ENCODE assay signal across 9 cellular contexts in the genomic region with DNA sequence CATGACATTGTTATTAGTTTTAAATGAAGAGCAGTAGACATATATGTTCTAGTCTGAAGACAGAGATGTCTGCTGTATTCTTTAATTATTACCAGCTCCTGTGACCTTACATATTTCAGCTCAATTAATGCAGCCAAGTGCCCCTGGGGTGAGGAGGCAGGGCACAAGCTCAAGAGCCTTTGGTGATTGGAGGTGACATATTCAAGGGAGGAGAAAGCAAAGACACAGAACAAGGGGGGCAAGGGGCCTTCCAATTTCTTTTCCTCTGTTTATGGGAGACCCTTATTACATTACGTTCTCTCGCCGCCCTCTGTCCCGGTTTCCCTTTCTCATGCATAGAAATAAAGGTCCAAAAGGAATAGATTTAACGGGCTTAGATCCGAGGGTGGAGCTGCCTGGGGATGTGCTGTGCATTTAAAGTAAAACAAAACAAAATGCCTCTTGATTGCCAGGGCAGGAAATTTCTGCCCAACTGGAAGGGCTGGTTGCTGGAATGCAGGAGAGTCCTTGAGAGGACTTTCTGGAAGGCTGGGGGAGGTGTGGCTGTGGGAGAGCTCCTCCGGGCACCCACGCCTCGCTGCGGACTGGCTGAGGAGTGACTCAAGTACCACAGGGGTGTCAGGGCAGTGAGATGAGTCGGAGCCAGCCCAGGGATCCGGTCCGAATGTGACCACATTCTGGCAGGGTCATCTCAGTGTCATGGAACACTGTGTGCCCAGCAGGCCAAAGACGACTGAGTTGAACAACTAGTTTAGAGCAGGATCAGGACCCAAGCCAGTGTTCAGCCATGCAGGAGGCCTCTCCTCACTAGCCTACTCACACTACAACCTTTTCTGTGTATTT. TPM values are rescaled to one million over a fixed set of nuclear protein-coding genes. Genes with fewer than 3 reads are reported as not detected.
A peak's percentile ranks its signal among the peaks of the same experiment; 100 is the strongest.
DNase-seq lines count a peak whose midpoint lies in the region; ATAC-seq and TF ChIP-seq lines count a peak whose summit lies in the region.
"Had no signal": no experiment of that assay in that cellular context is flagged by ENCODE, and none has a peak within 500 bp of the region (broad histone marks: within the 10 kb centered on the region; RNA-seq: fewer than 3 reads in every experiment).

No MANE protein-coding gene starts in this region.

- H3K27me3 ChIP-seq in mesenchymal stem cell (ENCODE audit: control insufficient read depth in 1 of 2, insufficient read depth in 1 of 2, low read length in 2 of 2), result no peaks in the 10 kb centered on the region
- H3K27me3 ChIP-seq: BLaER1 treated with 17β-estradiol and CSF1 and Interleukin-3, amounts not matched to agents 10 nM and 100 nM had no signal

- no peaks in the 10 kb centered on the region for H3K79me1 ChIP-seq in mesenchymal stem cell (replicated peaks; ENCODE audit: low read length, poor library complexity, severe bottlenecking)

- H3K9ac ChIP-seq in mesenchymal stem cell (ENCODE audit: low read length), result peak overlapping the region; percentile 46
- H3K9ac ChIP-seq: BLaER1 treated with 17β-estradiol and CSF1 and Interleukin-3, amounts not matched to agents 10 nM and 100 nM had no signal

- DNase-seq in Right ventricle myocardium inferior (ENCODE audit: missing footprints), result peak; percentile 71
- no peak for DNase-seq in cardiac septum (ENCODE audit: low spot score)
- DNase-seq in choroid plexus epithelial cell (ENCODE audit: low read depth), result peak; percentile 80
- peak; percentile 83 for DNase-seq in mesenchymal stem cell
- no peak for DNase-seq in natural killer cell treated with Interleukin-12 subunit alpha and Interleukin-12 subunit beta and Interleukin-15 and Interleukin-18, amount 100 ng/mL, for 72 hours (ENCODE audit: low spot score)
- no peak for DNase-seq in NCI-H1105 (lab: John Stamatoyannopoulos, UW)
- DNase-seq in T-cell, result no peak

- H3K4me3 ChIP-seq in choroid plexus epithelial cell (ENCODE audit: low read depth, low read length) (no peak overlapping the region), mesenchymal stem cell (ENCODE audit: insufficient read depth in 1 of 2, low read depth in 1 of 2, low read length in 2 of 2) (peak overlapping the region in 1 of 2 experiments; percentile 19)
- H3K4me3 ChIP-seq: BLaER1 treated with 17β-estradiol and CSF1 and Interleukin-3, amounts not matched to agents 10 nM and 100 nM had no signal

- H3K4me1 Mint-ChIP-seq in natural killer cell treated with Interleukin-12 subunit alpha and Interleukin-12 subunit beta and Interleukin-15 and Interleukin-18, amount 100 ng/mL, for 72 hours (ENCODE audit: low read depth in 2 of 2), result no peaks in the 10 kb centered on the region
- H3K4me1 Mint-ChIP-seq in T-cell, result peaks cover 0 to 5% (median 3%) of the 10 kb centered on the region in 3 donors

- no peak overlapping the region for H3K27ac Mint-ChIP-seq in natural killer cell treated with Interleukin-12 subunit alpha and Interleukin-12 subunit beta and Interleukin-15 and Interleukin-18, amount 100 ng/mL, for 72 hours
- no peak overlapping the region for H3K27ac Mint-ChIP-seq in T-cell

- POLR2A ChIA-PET in T-cell (lab: Charles Lee), result interaction anchor here in 1 of 2 donors (0.5 kb wide), 1 partner anchor 33 kb away, joined by 4 read pairs; no protein-coding TSS in a partner anchor

- no peak overlapping the region for H3K23ac ChIP-seq in mesenchymal stem cell (ENCODE audit: low read length in 2 of 2)

- H4K8ac ChIP-seq in mesenchymal stem cell (ENCODE audit: low read length), result peak overlapping the region; percentile 28

- H3K4ac ChIP-seq in mesenchymal stem cell (ENCODE audit: low read depth in 1 of 2, low read length in 2 of 2), result peak overlapping the region in 1 of 2 experiments; percentile 50

- no peaks in the 10 kb centered on the region for H3K9me3 Mint-ChIP-seq in natural killer cell treated with Interleukin-12 subunit alpha and Interleukin-12 subunit beta and Interleukin-15 and Interleukin-18, amount 100 ng/mL, for 72 hours
- H3K9me3 Mint-ChIP-seq in T-cell, result no peaks in the 10 kb centered on the region

- CTCF ChIA-PET in T-cell (lab: Charles Lee), result interaction anchor here in 1 of 2 donors (0.6 kb wide), 1 partner anchor 9 kb away, joined by 3 read pairs; no protein-coding TSS in a partner anchor

- peak overlapping the region in 1 of 2 experiments; percentile 92 for H2BK12ac ChIP-seq in mesenchymal stem cell (ENCODE audit: low read length in 2 of 2)

- 40% methylated on average over 14 of the region's 14 CpGs for WGBS in mesenchymal stem cell

- no peak overlapping the region for H3K14ac ChIP-seq in mesenchymal stem cell (ENCODE audit: low read length in 2 of 2)

- peak overlapping the region; percentile 78 for H3K27ac ChIP-seq in mesenchymal stem cell (ENCODE audit: low read length, poor library complexity, severe bottlenecking)
- H3K27ac ChIP-seq: BLaER1 treated with 17β-estradiol and CSF1 and Interleukin-3, amounts not matched to agents 10 nM and 100 nM had no signal

- ATAC-seq in Right ventricle myocardium inferior (no peak), T-cell (replicated peaks in 1 of 4) (no peak), HG02763 (IDR thresholded peaks at IDR 0.05; ENCODE audit: unreplicated experiment) (no peak)
- no peak for ATAC-seq in natural killer cell treated with Interleukin-12 subunit alpha and Interleukin-12 subunit beta and Interleukin-15 and Interleukin-18, amount 100 ng/mL, for 72 hours

- peak overlapping the region; percentile 58 for H2AFZ ChIP-seq in mesenchymal stem cell (ENCODE audit: low read depth, low read length)

- H2BK120ac ChIP-seq in mesenchymal stem cell (ENCODE audit: low read depth, low read length), result no peak overlapping the region

- peaks cover 13% of the 10 kb centered on the region for H3K4me1 ChIP-seq in mesenchymal stem cell (ENCODE audit: control insufficient read depth, insufficient read depth, low read depth, low read length)

- no peak overlapping the region for H2BK5ac ChIP-seq in mesenchymal stem cell (ENCODE audit: low read depth, low read length, poor library complexity, severe bottlenecking)

- intact Hi-C loops in Right ventricle myocardium inferior (cut with DNase I) (no loop called here), cardiac septum (cut with DNase I) (no loop called here)

- H2BK15ac ChIP-seq in mesenchymal stem cell (ENCODE audit: low read depth, poor library complexity, severe bottlenecking), result no peak overlapping the region

- peaks cover 11 to 36% of the 10 kb centered on the region in 2 donors for H3K27me3 Mint-ChIP-seq in natural killer cell treated with Interleukin-12 subunit alpha and Interleukin-12 subunit beta and Interleukin-15 and Interleukin-18, amount 100 ng/mL, for 72 hours
- H3K27me3 Mint-ChIP-seq in T-cell, result peaks cover 6 to 7% of the 10 kb centered on the region in 2 donors

- H3K36me3 Mint-ChIP-seq in natural killer cell treated with Interleukin-12 subunit alpha and Interleukin-12 subunit beta and Interleukin-15 and Interleukin-18, amount 100 ng/mL, for 72 hours, result no peaks in the 10 kb centered on the region
- no peaks in the 10 kb centered on the region for H3K36me3 Mint-ChIP-seq in T-cell

- peak; percentile 33 for TF ChIP-seq CTCF in choroid plexus epithelial cell (conservative IDR thresholded peaks at IDR 0.05; ENCODE audit: low read depth, low read length)

- no peak overlapping the region for H3K4me3 Mint-ChIP-seq in natural killer cell treated with Interleukin-12 subunit alpha and Interleukin-12 subunit beta and Interleukin-15 and Interleukin-18, amount 100 ng/mL, for 72 hours
- H3K4me3 Mint-ChIP-seq in T-cell, result no peak overlapping the region

- peak overlapping the region; percentile 29 for H3K4me2 ChIP-seq in mesenchymal stem cell (ENCODE audit: low read length, poor library complexity, severe bottlenecking)

- no peak overlapping the region for H4K91ac ChIP-seq in mesenchymal stem cell (ENCODE audit: low read length)

- H3K9me3 ChIP-seq in mesenchymal stem cell (ENCODE audit: control insufficient read depth, low read length), result no peaks in the 10 kb centered on the region

- H3K36me3 ChIP-seq in mesenchymal stem cell (ENCODE audit: control insufficient read depth in 1 of 2, insufficient read depth in 2 of 2, low read depth in 1 of 2, low read length in 2 of 2), result no peaks in the 10 kb centered on the region
- H3K36me3 ChIP-seq: BLaER1 treated with 17β-estradiol and CSF1 and Interleukin-3, amounts not matched to agents 10 nM and 100 nM had no signal

- H2AK5ac ChIP-seq in mesenchymal stem cell (ENCODE audit: low read length, severe bottlenecking), result no peak overlapping the region

- H3K18ac ChIP-seq in mesenchymal stem cell (ENCODE audit: low read depth in 1 of 2, low read length in 2 of 2), result peak overlapping the region; percentile 45 to 76

RNA-seq across cellular contexts. Expression of a gene that starts 32.1 kb away (rescaled TPM):
- total RNA-seq in Right ventricle myocardium inferior (not detected), cardiac septum (not detected), T-cell (not detected)
- polyA plus RNA-seq in mesenchymal stem cell (2013, experiment 1 of 2), result 0.04 TPM
- not detected for polyA plus RNA-seq in mesenchymal stem cell (2013, experiment 2 of 2)
- not detected for total RNA-seq in natural killer cell treated with Interleukin-12 subunit alpha and Interleukin-12 subunit beta and Interleukin-15 and Interleukin-18, amount 100 ng/mL, for 72 hours

Comparison
In these comparisons a context has a peak if more than half of its experiments do, and no peak if none do; other contexts are left out.
1. DNase-seq: peak in Right ventricle myocardium inferior (single experiment), choroid plexus epithelial cell (single experiment) and mesenchymal stem cell (single experiment); none in cardiac septum (single experiment), natural killer cell treated with Interleukin-12 subunit alpha and Interleukin-12 subunit beta and Interleukin-15 and Interleukin-18, amount 100 ng/mL, for 72 hours (single experiment), NCI-H1105 (single experiment) and T-cell (0 of 34).